33 cellular contexts compared by ENCODE assay signal in the genomic region with DNA sequence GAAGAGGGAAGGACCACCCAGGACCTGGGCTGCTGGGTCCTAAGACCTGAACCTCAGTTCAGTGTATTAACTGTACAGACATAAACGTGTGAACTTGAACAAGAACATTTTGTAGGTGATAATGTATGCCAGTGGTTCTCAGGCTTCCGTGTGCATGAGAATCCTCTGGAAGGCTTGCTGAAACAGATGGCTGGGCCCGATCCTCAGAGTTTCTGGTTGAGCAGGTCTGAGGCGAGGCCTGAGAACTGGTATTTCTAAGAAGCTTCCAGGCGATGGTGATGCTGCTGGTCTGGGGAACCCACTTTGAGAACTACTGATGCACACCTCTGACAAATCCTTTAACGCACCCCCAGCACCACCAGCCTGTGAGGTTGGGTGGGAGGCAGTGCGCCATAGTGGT.
"Had no signal": no experiment of that assay in that cellular context is flagged by ENCODE, and none has a peak within 500 bp of the region (broad histone marks: within the 10 kb centered on the region; RNA-seq: fewer than 3 reads in every experiment).

No MANE protein-coding gene starts in this region.

- H3K36me3 ChIP-seq: ascending aorta, cardiac muscle cell had no signal

- H3K27ac Mint-ChIP-seq: activated B cell treated with CpG ODN at 0.5 μM for 24 hours; activated CD4-positive, alpha-beta memory T cell treated with anti-CD3 and anti-CD28 coated beads for 36 hours; activated CD4-positive, alpha-beta T cell treated with anti-CD3 and anti-CD28 coated beads, Interleukin-2, amount 10 ng/mL, durations not matched to agents 24 days and 14 days; activated CD8-positive, alpha-beta T cell treated with anti-CD3 and anti-CD28 coated beads for 36 hours; activated naive CD4-positive, alpha-beta T cell treated with anti-CD3 and anti-CD28 coated beads for 36 hours; activated naive CD4-positive, alpha-beta T cell treated with anti-CD3 and anti-CD28 coated beads, Interleukin-2, amount 50 U/mL, for 72 hours; activated naive CD8-positive, alpha-beta T cell treated with anti-CD3 and anti-CD28 coated beads for 36 hours; activated T-cell treated with anti-CD3 and anti-CD28 coated beads, Interleukin-2, amount 50 U/mL, for 72 hours; activated T-helper 1 cell treated with anti-CD3 and anti-CD28 coated beads, Interleukin-12 subunit alpha, Interleukin-12 subunit beta, Interleukin-2, Interleukin-4 antibody, amounts not matched to agents 30 ng/mL and 10 ng/mL and 1 ng/mL, durations not matched to agents 14 hours and 24 hours and 36 hours; activated T-helper 17 cell treated with anti-CD3 and anti-CD28 coated beads, Interleukin-2, amount 50 U/mL, for 72 hours; brain; T-helper 1 cell treated with Interleukin-12 subunit alpha and Interleukin-12 subunit beta and Interleukin-4 antibody, amounts not matched to agents 30 μg/mL and 1 μg/mL, for 36 hours had no signal

- H3K9me3 ChIP-seq: ascending aorta had no signal

- H3K36me3 Mint-ChIP-seq: activated CD4-positive, alpha-beta memory T cell treated with anti-CD3 and anti-CD28 coated beads for 36 hours; activated naive CD4-positive, alpha-beta T cell treated with anti-CD3 and anti-CD28 coated beads, Interleukin-2, amount 50 U/mL, for 72 hours; activated naive CD8-positive, alpha-beta T cell treated with anti-CD3 and anti-CD28 coated beads for 36 hours; brain had no signal

- H3K27me3 ChIP-seq: ascending aorta, cardiac muscle cell had no signal

- H3K27ac ChIP-seq: ascending aorta, cardiac muscle cell, VCaP had no signal

- H3K27me3 Mint-ChIP-seq: activated CD4-positive, alpha-beta memory T cell treated with anti-CD3 and anti-CD28 coated beads for 36 hours; activated CD4-positive, alpha-beta T cell treated with anti-CD3 and anti-CD28 coated beads, Interleukin-2, amount 10 ng/mL, durations not matched to agents 24 days and 14 days; activated naive CD8-positive, alpha-beta T cell treated with anti-CD3 and anti-CD28 coated beads for 36 hours; activated T-helper 17 cell treated with anti-CD3 and anti-CD28 coated beads, Interleukin-2, amount 50 U/mL, for 72 hours; brain had no signal

- ATAC-seq: activated CD8-positive, alpha-beta T cell treated with anti-CD3 and anti-CD28 coated beads for 36 hours; activated naive CD4-positive, alpha-beta T cell treated with anti-CD3 and anti-CD28 coated beads, Interleukin-2, amount 50 U/mL, for 72 hours; activated T-cell treated with anti-CD3 and anti-CD28 coated beads, Interleukin-2, amount 50 U/mL, for 4 hours; activated T-cell treated with anti-CD3 and anti-CD28 coated beads, Interleukin-2, amount 50 U/mL, for 72 hours; activated T-helper 17 cell treated with anti-CD3 and anti-CD28 coated beads, Interleukin-2, amount 50 U/mL, for 72 hours had no signal

- H3K4me1 Mint-ChIP-seq: activated B cell treated with CpG ODN at 0.5 μM for 24 hours; activated CD4-positive, alpha-beta T cell treated with anti-CD3 and anti-CD28 coated beads, Interleukin-2, amount 10 ng/mL, durations not matched to agents 24 days and 14 days; activated naive CD8-positive, alpha-beta T cell treated with anti-CD3 and anti-CD28 coated beads for 36 hours; activated T-helper 17 cell treated with anti-CD3 and anti-CD28 coated beads, Interleukin-2, amount 50 U/mL, for 72 hours; central memory CD8-positive, alpha-beta T cell had no signal

- H3K4me3 Mint-ChIP-seq: activated B cell treated with CpG ODN at 0.5 μM for 24 hours; activated CD4-positive, alpha-beta memory T cell treated with anti-CD3 and anti-CD28 coated beads for 36 hours; activated CD4-positive, alpha-beta T cell treated with anti-CD3 and anti-CD28 coated beads, Interleukin-2, amount 10 ng/mL, durations not matched to agents 24 days and 14 days; activated CD8-positive, alpha-beta T cell treated with anti-CD3 and anti-CD28 coated beads for 36 hours; activated naive CD4-positive, alpha-beta T cell treated with anti-CD3 and anti-CD28 coated beads for 36 hours; activated naive CD8-positive, alpha-beta T cell treated with anti-CD3 and anti-CD28 coated beads for 36 hours; activated T-cell treated with anti-CD3 and anti-CD28 coated beads, Interleukin-2, amount 50 U/mL, for 4 hours; activated T-cell treated with anti-CD3 and anti-CD28 coated beads, Interleukin-2, amount 50 U/mL, for 72 hours; activated T-helper 1 cell treated with anti-CD3 and anti-CD28 coated beads, Interleukin-12 subunit alpha, Interleukin-12 subunit beta, Interleukin-2, Interleukin-4 antibody, amounts not matched to agents 30 ng/mL and 10 ng/mL and 1 ng/mL, durations not matched to agents 14 hours and 24 hours and 36 hours; activated T-helper 17 cell treated with anti-CD3 and anti-CD28 coated beads, Interleukin-2, amount 50 U/mL, for 72 hours; brain; central memory CD8-positive, alpha-beta T cell; T-helper 1 cell treated with Interleukin-12 subunit alpha and Interleukin-12 subunit beta and Interleukin-4 antibody, amounts not matched to agents 30 μg/mL and 1 μg/mL, for 36 hours had no signal

- H3K9me3 Mint-ChIP-seq: activated B cell treated with CpG ODN at 0.5 μM for 24 hours; activated CD4-positive, alpha-beta memory T cell treated with anti-CD3 and anti-CD28 coated beads for 36 hours; activated CD4-positive, alpha-beta T cell treated with anti-CD3 and anti-CD28 coated beads, Interleukin-2, amount 10 ng/mL, durations not matched to agents 24 days and 14 days; activated CD8-positive, alpha-beta T cell treated with anti-CD3 and anti-CD28 coated beads for 36 hours; activated naive CD4-positive, alpha-beta T cell treated with anti-CD3 and anti-CD28 coated beads for 36 hours; activated naive CD4-positive, alpha-beta T cell treated with anti-CD3 and anti-CD28 coated beads, Interleukin-2, amount 50 U/mL, for 72 hours; activated naive CD8-positive, alpha-beta T cell treated with anti-CD3 and anti-CD28 coated beads for 36 hours; activated T-cell treated with anti-CD3 and anti-CD28 coated beads, Interleukin-2, amount 50 U/mL, for 4 hours; activated T-cell treated with anti-CD3 and anti-CD28 coated beads, Interleukin-2, amount 50 U/mL, for 72 hours; activated T-helper 1 cell treated with anti-CD3 and anti-CD28 coated beads, Interleukin-12 subunit alpha, Interleukin-12 subunit beta, Interleukin-2, Interleukin-4 antibody, amounts not matched to agents 30 ng/mL and 10 ng/mL and 1 ng/mL, durations not matched to agents 14 hours and 24 hours and 36 hours; activated T-helper 17 cell treated with anti-CD3 and anti-CD28 coated beads, Interleukin-2, amount 50 U/mL, for 72 hours; brain; central memory CD8-positive, alpha-beta T cell; T-helper 1 cell treated with Interleukin-12 subunit alpha and Interleukin-12 subunit beta and Interleukin-4 antibody, amounts not matched to agents 30 μg/mL and 1 μg/mL, for 36 hours had no signal

- H3K4me3 ChIP-seq: ascending aorta, cardiac muscle cell had no signal

- DNase-seq: activated B cell treated with CpG ODN at 0.5 μM for 24 hours; activated CD4-positive, alpha-beta memory T cell treated with anti-CD3 and anti-CD28 coated beads for 36 hours; activated CD4-positive, alpha-beta T cell treated with anti-CD3 and anti-CD28 coated beads for 4 hours; activated CD4-positive, alpha-beta T cell treated with anti-CD3 and anti-CD28 coated beads, Interleukin-2, amount 10 ng/mL, durations not matched to agents 24 days and 14 days; activated CD4-positive, alpha-beta T cell treated with anti-CD3 and anti-CD28 coated beads, Interleukin-2, amount 50 U/mL, for 1 hour; activated CD4-positive, alpha-beta T cell treated with anti-CD3 and anti-CD28 coated beads, Interleukin-2, amount 50 U/mL, for 4 hours; activated CD4-positive, CD25-positive, alpha-beta regulatory T cell treated with anti-CD3 and anti-CD28 coated beads, Interleukin-2, amount 50 U/mL, for 72 hours; activated CD8-positive, alpha-beta memory T cell treated with anti-CD3 and anti-CD28 coated beads, Interleukin-2, amount 50 U/mL, for 4 hours; activated CD8-positive, alpha-beta T cell treated with anti-CD3 and anti-CD28 coated beads for 36 hours; activated effector memory CD4-positive, alpha-beta T cell treated with anti-CD3 and anti-CD28 coated beads, Interleukin-2, amount 50 U/mL, for 16 hours; activated gamma-delta T cell treated with Interleukin-2 at 50 U/mL for 16 hours; activated naive CD4-positive, alpha-beta T cell; activated naive CD4-positive, alpha-beta T cell treated with anti-CD3 and anti-CD28 coated beads for 36 hours; activated naive CD4-positive, alpha-beta T cell treated with anti-CD3 and anti-CD28 coated beads, Interleukin-2, amount 50 U/mL, for 16 hours; activated naive CD8-positive, alpha-beta T cell treated with anti-CD3 and anti-CD28 coated beads for 36 hours; activated T-cell treated with anti-CD3 and anti-CD28 coated beads for 4 hours; activated T-cell treated with anti-CD3 and anti-CD28 coated beads, Interleukin-2, amount 50 U/mL, for 1 hour; activated T-cell treated with anti-CD3 and anti-CD28 coated beads, Interleukin-2, amount 50 U/mL, for 4 hours; activated T-cell treated with anti-CD3 and anti-CD28 coated beads, Interleukin-2, amount 50 U/mL, for 72 hours; amygdala; anterior cingulate cortex; SW 1271; T-helper 1 cell; T1000 had no signal
